ENCODE assay signal across 23 cellular contexts in genomic region chr20:41887500-41887899, GRCh38.
"Had no signal": no experiment of that assay in that cellular context is flagged by ENCODE, and none has a peak within 500 bp of the region (broad histone marks: within the 10 kb centered on the region; RNA-seq: fewer than 3 reads in every experiment).

No MANE protein-coding gene starts in this region.

- FAIRE-seq: colon, endothelial cell of umbilical vein, islet of Langerhans, keratinocyte had no signal

- H3K9me3 ChIP-seq: esophagus squamous epithelium, gastrocnemius medialis, heart right ventricle, left lung, lower lobe of right lung had no signal

- H3K36me3 ChIP-seq: esophagus squamous epithelium, gastrocnemius medialis, heart right ventricle, left lung, lower lobe of right lung had no signal

- H3K27me3 ChIP-seq: gastrocnemius medialis had no signal

- H3K27ac ChIP-seq: coronary artery, dorsolateral prefrontal cortex, esophagus squamous epithelium, gastrocnemius medialis, heart right ventricle, left lung, lower lobe of right lung had no signal

- DNase-seq: dermis blood vessel endothelial cell; dorsolateral prefrontal cortex; effector CD4-positive, alpha-beta T cell; effector memory CD4-positive, alpha-beta T cell; esophagus squamous epithelium; foreskin fibroblast; foreskin melanocyte; gastrocnemius medialis; glutamatergic neuron; head of caudate nucleus; heart right ventricle; hippocampal formation; left cardiac atrium; left lung; left ventricle myocardium superior; lower lobe of right lung; mesenchymal stem cell; midbrain had no signal

- H3K4me1 ChIP-seq: gastrocnemius medialis, heart right ventricle, left lung, lower lobe of right lung had no signal

- H3K4me3 ChIP-seq: coronary artery, dorsolateral prefrontal cortex, esophagus squamous epithelium, gastrocnemius medialis, heart right ventricle, left lung, lower lobe of right lung had no signal
